Comparison of ENCODE assay signal across 8 cellular contexts in the genomic region with DNA sequence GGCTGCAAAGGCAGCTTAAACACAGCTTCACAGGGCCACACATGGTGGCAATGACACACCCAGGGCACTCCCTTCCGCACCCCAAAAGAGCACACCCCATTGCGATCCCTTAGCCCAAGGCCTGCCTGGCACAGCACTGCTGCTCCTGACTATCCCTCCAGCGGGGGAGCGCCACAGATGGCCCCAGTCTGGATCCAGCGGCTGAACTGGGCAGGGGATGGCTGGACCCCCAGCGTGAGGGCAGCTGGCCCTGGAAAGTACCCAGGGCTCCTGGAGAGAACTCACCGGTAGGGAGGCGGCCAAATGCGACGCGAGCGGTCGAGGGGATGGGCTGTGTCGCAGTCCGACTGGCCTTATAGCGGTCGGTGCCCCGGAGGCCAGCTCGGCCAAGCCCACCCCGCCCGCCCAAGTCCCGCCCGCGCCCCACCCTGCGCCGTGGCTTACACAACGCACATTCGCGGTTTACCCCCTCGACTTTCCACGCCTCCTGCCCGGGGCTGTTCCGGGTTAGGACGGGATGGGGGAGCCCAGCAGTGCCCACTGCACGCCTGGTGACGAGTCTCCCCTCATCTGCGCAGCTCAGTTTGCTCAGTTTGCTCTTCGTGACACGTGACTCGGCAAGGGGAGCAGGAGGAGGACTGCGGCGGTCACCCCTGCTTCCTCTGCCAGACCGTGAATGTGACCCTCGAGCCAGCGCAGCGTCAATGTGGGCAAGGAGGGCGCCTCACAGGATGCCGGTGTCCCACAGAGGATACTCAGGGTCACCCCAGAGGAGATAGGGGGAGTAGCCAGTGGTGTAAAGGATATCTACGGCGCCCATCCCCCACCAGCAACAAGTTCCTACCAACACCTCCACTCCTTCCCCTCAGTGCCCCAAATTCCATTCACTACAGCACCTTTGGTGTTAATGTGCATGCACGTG. TPM values are rescaled to one million over a fixed set of nuclear protein-coding genes. Genes with fewer than 3 reads are reported as not detected.
A peak's percentile ranks its signal among the peaks of the same experiment; 100 is the strongest.
DNase-seq lines count a peak whose midpoint lies in the region; ATAC-seq, FAIRE-seq and TF ChIP-seq lines count a peak whose summit lies in the region.

A gene (minus strand): TSS at position 328 of the 922 bp plus-strand sequence. CDS start 652 bp downstream, outside the sequence.

- peak; percentile 62 to 76 for TF ChIP-seq POLR2A in gastrocnemius medialis (IDR thresholded peaks at IDR 0.05)

- no peak for FAIRE-seq in GM19239 (lab: Jason Lieb, UNC)

- H3K36me3 ChIP-seq in iPS-15b (ENCODE audit: control insufficient read depth, insufficient read depth, low read length) (peaks cover 2% of the 10 kb centered on the region), gastrocnemius medialis (no peaks in the 10 kb centered on the region)

- peaks cover 30% of the 10 kb centered on the region for H3K27me3 ChIP-seq in iPS-15b (ENCODE audit: control insufficient read depth, insufficient read depth, low read length)
- no peaks in the 10 kb centered on the region for H3K27me3 ChIP-seq in gastrocnemius medialis

- H3K9me3 Mint-ChIP-seq in WTC11 (no peaks in the 10 kb centered on the region), MCF 10A (ENCODE audit: unreplicated experiment) (no peaks in the 10 kb centered on the region)

- peak within 1 kb of the TSS; percentile 82 to 92 (median 86) for H3K27ac ChIP-seq in gastrocnemius medialis

- H3K4me3 Mint-ChIP-seq in WTC11 (peak within 1 kb of the TSS; percentile 82), MCF 10A (ENCODE audit: unreplicated experiment) (peak within 1 kb of the TSS; percentile 99)

- no peak for TF ChIP-seq CTCF in WTC11 (IDR thresholded peaks at IDR 0.05)
- TF ChIP-seq CTCF in MCF 10A (IDR thresholded peaks at IDR 0.05; ENCODE audit: unreplicated experiment) = no peak
- no peak for TF ChIP-seq CTCF in gastrocnemius medialis (IDR thresholded peaks at IDR 0.05 in 4 of 5, conservative IDR thresholded peaks at IDR 0.05 in 1 of 5)

- H3K4me1 Mint-ChIP-seq in WTC11 (peaks cover 50% of the 10 kb centered on the region), MCF 10A (ENCODE audit: insufficient read depth, unreplicated experiment) (peaks cover 70% of the 10 kb centered on the region)

- CTCF ChIA-PET in WTC11 (lab: Charles Lee) (interaction anchor here (0.5 to 10.8 kb wide), 19 partner anchors 9 to 182 kb away, joined by 3 to 188 read pairs (median 4); a partner anchor contains a TSS), MCF 10A (lab: Yijun Ruan, JAX) (interaction anchor here (0.5 to 11.3 kb wide), 15 partner anchors 10 to 431 kb away, joined by 3 to 224 read pairs (median 4); a partner anchor contains a TSS)

- H3K4me3 ChIP-seq in iPS-15b (ENCODE audit: low read depth, low read length) (peak within 1 kb of the TSS; percentile 63), gastrocnemius medialis (peak within 1 kb of the TSS; percentile 54 to 70 (median 65))

- no TSS peak for BruUV-seq in MCF 10A (replicated peaks; lab: Mats Ljungman, UMichigan)

- H3K36me3 Mint-ChIP-seq in WTC11 (no peaks in the 10 kb centered on the region), MCF 10A (ENCODE audit: insufficient read depth, unreplicated experiment) (peaks cover 29% of the 10 kb centered on the region)

- H3K27me3 Mint-ChIP-seq in WTC11 (ENCODE audit: low read depth) (peaks cover 41% of the 10 kb centered on the region), MCF 10A (ENCODE audit: insufficient read depth, unreplicated experiment) (no peaks in the 10 kb centered on the region)

- H3K9ac ChIP-seq in iPS-15b (ENCODE audit: low read depth, low read length) = no peak within 1 kb of the TSS

- intact Hi-C loops in MCF 10A (cut with micrococcal nuclease) (no loop called here), gastrocnemius medialis (cut with DNase I; ENCODE audit: low total_unique reads) (no loop called here)

- in situ Hi-C loops in gastrocnemius medialis (cut with MboI; ENCODE audit: low sequenced_read_pairs in 4 of 4) = loop anchor here in 1 of 4 donors (25.0 kb wide), 1 partner anchor 451 kb away; a partner anchor contains a TSS

- H3K4me1 ChIP-seq in iPS-15b (ENCODE audit: control insufficient read depth, insufficient read depth, low read length) (peaks cover 22% of the 10 kb centered on the region), gastrocnemius medialis (peaks cover 10 to 28% of the 10 kb centered on the region in 2 donors)

- ATAC-seq in GM18502 (IDR thresholded peaks at IDR 0.05; ENCODE audit: poor library complexity, unreplicated experiment) = peak; percentile 47
- ATAC-seq in WTC11 = no peak
- ATAC-seq in gastrocnemius medialis = peak; percentile 50 to 61
- ATAC-seq in HG03280 (IDR thresholded peaks at IDR 0.05; ENCODE audit: unreplicated experiment) = no peak

- DNase-seq in NCI-H1092 treated with DMSO at 0.1 percent for 48 hours (lab: John Stamatoyannopoulos, UW) = peak; percentile 69
- no peak for DNase-seq in WTC11 (ENCODE audit: low spot score)
- DNase-seq in MCF 10A (ENCODE audit: unreplicated experiment) = peak; percentile 97
- DNase-seq in gastrocnemius medialis = peak; percentile 65 to 83
- DNase-seq in GM19239 (ENCODE audit: insufficient read length, low spot score) = no peak

- POLR2A ChIA-PET in WTC11 (lab: Charles Lee) = interaction anchor here (0.6 to 3.0 kb wide), 2 partner anchors 33 to 91 kb away, joined by 3 to 13 read pairs; a partner anchor contains a TSS
- POLR2A ChIA-PET in MCF 10A (lab: Yijun Ruan, JAX) = interaction anchor here (0.6 to 36.1 kb wide), 18 partner anchors 19 to 1647 kb away, joined by 3 to 2106 read pairs (median 6); a partner anchor contains a TSS

- H3K27ac Mint-ChIP-seq in WTC11 (no peak within 1 kb of the TSS), MCF 10A (ENCODE audit: low read depth, unreplicated experiment) (peak within 1 kb of the TSS; percentile 75)

- H3K9me3 ChIP-seq in iPS-15b (ENCODE audit: control insufficient read depth, insufficient read depth, low read length) = no peaks in the 10 kb centered on the region
- no peaks in the 10 kb centered on the region for H3K9me3 ChIP-seq in gastrocnemius medialis

TF ChIP-seq in WTC11, 78 proteins besides CTCF, POLR2A, EP300 and RAD21 (continues in another document):
- TF ChIP-seq FOXJ3 (CRISPR knock-in tag; IDR thresholded peaks at IDR 0.05; ENCODE audit: borderline replicate concordance) (no peak), SP1 (CRISPR knock-in tag; conservative IDR thresholded peaks at IDR 0.05) (no peak), ZNF121 (CRISPR knock-in tag; IDR thresholded peaks at IDR 0.05) (no peak), GRHL2 (CRISPR knock-in tag; IDR thresholded peaks at IDR 0.05; ENCODE audit: insufficient replicate concordance, severe bottlenecking) (no peak), ZNF671 (CRISPR knock-in tag; IDR thresholded peaks at IDR 0.05) (no peak)
- TF ChIP-seq, protein P1, sequence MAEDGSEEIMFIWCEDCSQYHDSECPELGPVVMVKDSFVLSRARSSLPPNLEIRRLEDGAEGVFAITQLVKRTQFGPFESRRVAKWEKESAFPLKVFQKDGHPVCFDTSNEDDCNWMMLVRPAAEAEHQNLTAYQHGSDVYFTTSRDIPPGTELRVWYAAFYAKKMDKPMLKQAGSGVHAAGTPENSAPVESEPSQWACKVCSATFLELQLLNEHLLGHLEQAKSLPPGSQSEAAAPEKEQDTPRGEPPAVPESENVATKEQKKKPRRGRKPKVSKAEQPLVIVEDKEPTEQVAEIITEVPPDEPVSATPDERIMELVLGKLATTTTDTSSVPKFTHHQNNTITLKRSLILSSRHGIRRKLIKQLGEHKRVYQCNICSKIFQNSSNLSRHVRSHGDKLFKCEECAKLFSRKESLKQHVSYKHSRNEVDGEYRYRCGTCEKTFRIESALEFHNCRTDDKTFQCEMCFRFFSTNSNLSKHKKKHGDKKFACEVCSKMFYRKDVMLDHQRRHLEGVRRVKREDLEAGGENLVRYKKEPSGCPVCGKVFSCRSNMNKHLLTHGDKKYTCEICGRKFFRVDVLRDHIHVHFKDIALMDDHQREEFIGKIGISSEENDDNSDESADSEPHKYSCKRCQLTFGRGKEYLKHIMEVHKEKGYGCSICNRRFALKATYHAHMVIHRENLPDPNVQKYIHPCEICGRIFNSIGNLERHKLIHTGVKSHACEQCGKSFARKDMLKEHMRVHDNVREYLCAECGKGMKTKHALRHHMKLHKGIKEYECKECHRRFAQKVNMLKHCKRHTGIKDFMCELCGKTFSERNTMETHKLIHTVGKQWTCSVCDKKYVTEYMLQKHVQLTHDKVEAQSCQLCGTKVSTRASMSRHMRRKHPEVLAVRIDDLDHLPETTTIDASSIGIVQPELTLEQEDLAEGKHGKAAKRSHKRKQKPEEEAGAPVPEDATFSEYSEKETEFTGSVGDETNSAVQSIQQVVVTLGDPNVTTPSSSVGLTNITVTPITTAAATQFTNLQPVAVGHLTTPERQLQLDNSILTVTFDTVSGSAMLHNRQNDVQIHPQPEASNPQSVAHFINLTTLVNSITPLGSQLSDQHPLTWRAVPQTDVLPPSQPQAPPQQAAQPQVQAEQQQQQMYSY (CRISPR knock-in tag; IDR thresholded peaks at IDR 0.05) = no peak
- TF ChIP-seq, protein P2, sequence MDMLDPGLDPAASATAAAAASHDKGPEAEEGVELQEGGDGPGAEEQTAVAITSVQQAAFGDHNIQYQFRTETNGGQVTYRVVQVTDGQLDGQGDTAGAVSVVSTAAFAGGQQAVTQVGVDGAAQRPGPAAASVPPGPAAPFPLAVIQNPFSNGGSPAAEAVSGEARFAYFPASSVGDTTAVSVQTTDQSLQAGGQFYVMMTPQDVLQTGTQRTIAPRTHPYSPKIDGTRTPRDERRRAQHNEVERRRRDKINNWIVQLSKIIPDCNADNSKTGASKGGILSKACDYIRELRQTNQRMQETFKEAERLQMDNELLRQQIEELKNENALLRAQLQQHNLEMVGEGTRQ (CRISPR knock-in tag; IDR thresholded peaks at IDR 0.05) = peak; percentile 84
- TF ChIP-seq, protein P3, sequence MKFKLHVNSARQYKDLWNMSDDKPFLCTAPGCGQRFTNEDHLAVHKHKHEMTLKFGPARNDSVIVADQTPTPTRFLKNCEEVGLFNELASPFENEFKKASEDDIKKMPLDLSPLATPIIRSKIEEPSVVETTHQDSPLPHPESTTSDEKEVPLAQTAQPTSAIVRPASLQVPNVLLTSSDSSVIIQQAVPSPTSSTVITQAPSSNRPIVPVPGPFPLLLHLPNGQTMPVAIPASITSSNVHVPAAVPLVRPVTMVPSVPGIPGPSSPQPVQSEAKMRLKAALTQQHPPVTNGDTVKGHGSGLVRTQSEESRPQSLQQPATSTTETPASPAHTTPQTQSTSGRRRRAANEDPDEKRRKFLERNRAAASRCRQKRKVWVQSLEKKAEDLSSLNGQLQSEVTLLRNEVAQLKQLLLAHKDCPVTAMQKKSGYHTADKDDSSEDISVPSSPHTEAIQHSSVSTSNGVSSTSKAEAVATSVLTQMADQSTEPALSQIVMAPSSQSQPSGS (CRISPR knock-in tag; IDR thresholded peaks at IDR 0.05; ENCODE audit: borderline replicate concordance, low read depth) = no peak

RNA-seq across cellular contexts. Expression of the gene that starts here (rescaled TPM):
- 19.2 to 32.0 TPM (median 30.8 TPM) in 3 replicates for total RNA-seq in WTC11 (2021)
- total RNA-seq in MCF 10A (2022) = 2,571 and 2,904 TPM in 2 replicates
- 100 to 1,000 TPM; 153 to 361 (median 224) TPM for total RNA-seq in gastrocnemius medialis

Comparison
In these comparisons a context has a peak if more than half of its experiments do, and no peak if none do; other contexts are left out.
1. ATAC-seq: peak in GM18502 (single experiment) and gastrocnemius medialis (2 of 2); none in WTC11 (single experiment) and HG03280 (single experiment).
2. DNase-seq: peak in NCI-H1092 treated with DMSO at 0.1 percent for 48 hours (single experiment), MCF 10A (single experiment) and gastrocnemius medialis (2 of 2); none in WTC11 (single experiment) and GM19239 (single experiment).